ENCODE assay signal across 2 cellular contexts in genomic region chr11:63761870-63762661, GRCh38.
TF ChIP-seq lines count a peak whose summit lies in the region.

No MANE protein-coding gene starts in this region.

TF ChIP-seq in HCT116, 20 proteins besides CTCF, POLR2A, EP300 and RAD21:
- TF ChIP-seq ATF3 (IDR thresholded peaks at IDR 0.05) (no peak), SRF (IDR thresholded peaks at IDR 0.05; ENCODE audit: low read depth) (no peak), EZH2 (IDR thresholded peaks at IDR 0.05) (no peak), CEBPB (IDR thresholded peaks at IDR 0.05; ENCODE audit: low read depth) (no peak), ZFX (IDR thresholded peaks at IDR 0.05) (no peak), ZBTB33 (IDR thresholded peaks at IDR 0.05; ENCODE audit: extremely low read depth, insufficient replicate concordance, low read length) (no peak)
- TF ChIP-seq, protein P1, sequence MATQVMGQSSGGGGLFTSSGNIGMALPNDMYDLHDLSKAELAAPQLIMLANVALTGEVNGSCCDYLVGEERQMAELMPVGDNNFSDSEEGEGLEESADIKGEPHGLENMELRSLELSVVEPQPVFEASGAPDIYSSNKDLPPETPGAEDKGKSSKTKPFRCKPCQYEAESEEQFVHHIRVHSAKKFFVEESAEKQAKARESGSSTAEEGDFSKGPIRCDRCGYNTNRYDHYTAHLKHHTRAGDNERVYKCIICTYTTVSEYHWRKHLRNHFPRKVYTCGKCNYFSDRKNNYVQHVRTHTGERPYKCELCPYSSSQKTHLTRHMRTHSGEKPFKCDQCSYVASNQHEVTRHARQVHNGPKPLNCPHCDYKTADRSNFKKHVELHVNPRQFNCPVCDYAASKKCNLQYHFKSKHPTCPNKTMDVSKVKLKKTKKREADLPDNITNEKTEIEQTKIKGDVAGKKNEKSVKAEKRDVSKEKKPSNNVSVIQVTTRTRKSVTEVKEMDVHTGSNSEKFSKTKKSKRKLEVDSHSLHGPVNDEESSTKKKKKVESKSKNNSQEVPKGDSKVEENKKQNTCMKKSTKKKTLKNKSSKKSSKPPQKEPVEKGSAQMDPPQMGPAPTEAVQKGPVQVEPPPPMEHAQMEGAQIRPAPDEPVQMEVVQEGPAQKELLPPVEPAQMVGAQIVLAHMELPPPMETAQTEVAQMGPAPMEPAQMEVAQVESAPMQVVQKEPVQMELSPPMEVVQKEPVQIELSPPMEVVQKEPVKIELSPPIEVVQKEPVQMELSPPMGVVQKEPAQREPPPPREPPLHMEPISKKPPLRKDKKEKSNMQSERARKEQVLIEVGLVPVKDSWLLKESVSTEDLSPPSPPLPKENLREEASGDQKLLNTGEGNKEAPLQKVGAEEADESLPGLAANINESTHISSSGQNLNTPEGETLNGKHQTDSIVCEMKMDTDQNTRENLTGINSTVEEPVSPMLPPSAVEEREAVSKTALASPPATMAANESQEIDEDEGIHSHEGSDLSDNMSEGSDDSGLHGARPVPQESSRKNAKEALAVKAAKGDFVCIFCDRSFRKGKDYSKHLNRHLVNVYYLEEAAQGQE (IDR thresholded peaks at IDR 0.05; ENCODE audit: low read depth), result no peak

TF ChIP-seq in K562, 482 proteins besides CTCF, POLR2A, EP300 and RAD21:
- 0 out of 2 replicates have a peak, but pooled peaks have one; percentile 32 for TF ChIP-seq RBFOX2 (IDR thresholded peaks at IDR 0.05; ENCODE audit: low read depth, low read length)
- TF ChIP-seq POLR2G (IDR thresholded peaks at IDR 0.05; ENCODE audit: low read depth, low read length), result peak; percentile 68
- TF ChIP-seq, protein P2, sequence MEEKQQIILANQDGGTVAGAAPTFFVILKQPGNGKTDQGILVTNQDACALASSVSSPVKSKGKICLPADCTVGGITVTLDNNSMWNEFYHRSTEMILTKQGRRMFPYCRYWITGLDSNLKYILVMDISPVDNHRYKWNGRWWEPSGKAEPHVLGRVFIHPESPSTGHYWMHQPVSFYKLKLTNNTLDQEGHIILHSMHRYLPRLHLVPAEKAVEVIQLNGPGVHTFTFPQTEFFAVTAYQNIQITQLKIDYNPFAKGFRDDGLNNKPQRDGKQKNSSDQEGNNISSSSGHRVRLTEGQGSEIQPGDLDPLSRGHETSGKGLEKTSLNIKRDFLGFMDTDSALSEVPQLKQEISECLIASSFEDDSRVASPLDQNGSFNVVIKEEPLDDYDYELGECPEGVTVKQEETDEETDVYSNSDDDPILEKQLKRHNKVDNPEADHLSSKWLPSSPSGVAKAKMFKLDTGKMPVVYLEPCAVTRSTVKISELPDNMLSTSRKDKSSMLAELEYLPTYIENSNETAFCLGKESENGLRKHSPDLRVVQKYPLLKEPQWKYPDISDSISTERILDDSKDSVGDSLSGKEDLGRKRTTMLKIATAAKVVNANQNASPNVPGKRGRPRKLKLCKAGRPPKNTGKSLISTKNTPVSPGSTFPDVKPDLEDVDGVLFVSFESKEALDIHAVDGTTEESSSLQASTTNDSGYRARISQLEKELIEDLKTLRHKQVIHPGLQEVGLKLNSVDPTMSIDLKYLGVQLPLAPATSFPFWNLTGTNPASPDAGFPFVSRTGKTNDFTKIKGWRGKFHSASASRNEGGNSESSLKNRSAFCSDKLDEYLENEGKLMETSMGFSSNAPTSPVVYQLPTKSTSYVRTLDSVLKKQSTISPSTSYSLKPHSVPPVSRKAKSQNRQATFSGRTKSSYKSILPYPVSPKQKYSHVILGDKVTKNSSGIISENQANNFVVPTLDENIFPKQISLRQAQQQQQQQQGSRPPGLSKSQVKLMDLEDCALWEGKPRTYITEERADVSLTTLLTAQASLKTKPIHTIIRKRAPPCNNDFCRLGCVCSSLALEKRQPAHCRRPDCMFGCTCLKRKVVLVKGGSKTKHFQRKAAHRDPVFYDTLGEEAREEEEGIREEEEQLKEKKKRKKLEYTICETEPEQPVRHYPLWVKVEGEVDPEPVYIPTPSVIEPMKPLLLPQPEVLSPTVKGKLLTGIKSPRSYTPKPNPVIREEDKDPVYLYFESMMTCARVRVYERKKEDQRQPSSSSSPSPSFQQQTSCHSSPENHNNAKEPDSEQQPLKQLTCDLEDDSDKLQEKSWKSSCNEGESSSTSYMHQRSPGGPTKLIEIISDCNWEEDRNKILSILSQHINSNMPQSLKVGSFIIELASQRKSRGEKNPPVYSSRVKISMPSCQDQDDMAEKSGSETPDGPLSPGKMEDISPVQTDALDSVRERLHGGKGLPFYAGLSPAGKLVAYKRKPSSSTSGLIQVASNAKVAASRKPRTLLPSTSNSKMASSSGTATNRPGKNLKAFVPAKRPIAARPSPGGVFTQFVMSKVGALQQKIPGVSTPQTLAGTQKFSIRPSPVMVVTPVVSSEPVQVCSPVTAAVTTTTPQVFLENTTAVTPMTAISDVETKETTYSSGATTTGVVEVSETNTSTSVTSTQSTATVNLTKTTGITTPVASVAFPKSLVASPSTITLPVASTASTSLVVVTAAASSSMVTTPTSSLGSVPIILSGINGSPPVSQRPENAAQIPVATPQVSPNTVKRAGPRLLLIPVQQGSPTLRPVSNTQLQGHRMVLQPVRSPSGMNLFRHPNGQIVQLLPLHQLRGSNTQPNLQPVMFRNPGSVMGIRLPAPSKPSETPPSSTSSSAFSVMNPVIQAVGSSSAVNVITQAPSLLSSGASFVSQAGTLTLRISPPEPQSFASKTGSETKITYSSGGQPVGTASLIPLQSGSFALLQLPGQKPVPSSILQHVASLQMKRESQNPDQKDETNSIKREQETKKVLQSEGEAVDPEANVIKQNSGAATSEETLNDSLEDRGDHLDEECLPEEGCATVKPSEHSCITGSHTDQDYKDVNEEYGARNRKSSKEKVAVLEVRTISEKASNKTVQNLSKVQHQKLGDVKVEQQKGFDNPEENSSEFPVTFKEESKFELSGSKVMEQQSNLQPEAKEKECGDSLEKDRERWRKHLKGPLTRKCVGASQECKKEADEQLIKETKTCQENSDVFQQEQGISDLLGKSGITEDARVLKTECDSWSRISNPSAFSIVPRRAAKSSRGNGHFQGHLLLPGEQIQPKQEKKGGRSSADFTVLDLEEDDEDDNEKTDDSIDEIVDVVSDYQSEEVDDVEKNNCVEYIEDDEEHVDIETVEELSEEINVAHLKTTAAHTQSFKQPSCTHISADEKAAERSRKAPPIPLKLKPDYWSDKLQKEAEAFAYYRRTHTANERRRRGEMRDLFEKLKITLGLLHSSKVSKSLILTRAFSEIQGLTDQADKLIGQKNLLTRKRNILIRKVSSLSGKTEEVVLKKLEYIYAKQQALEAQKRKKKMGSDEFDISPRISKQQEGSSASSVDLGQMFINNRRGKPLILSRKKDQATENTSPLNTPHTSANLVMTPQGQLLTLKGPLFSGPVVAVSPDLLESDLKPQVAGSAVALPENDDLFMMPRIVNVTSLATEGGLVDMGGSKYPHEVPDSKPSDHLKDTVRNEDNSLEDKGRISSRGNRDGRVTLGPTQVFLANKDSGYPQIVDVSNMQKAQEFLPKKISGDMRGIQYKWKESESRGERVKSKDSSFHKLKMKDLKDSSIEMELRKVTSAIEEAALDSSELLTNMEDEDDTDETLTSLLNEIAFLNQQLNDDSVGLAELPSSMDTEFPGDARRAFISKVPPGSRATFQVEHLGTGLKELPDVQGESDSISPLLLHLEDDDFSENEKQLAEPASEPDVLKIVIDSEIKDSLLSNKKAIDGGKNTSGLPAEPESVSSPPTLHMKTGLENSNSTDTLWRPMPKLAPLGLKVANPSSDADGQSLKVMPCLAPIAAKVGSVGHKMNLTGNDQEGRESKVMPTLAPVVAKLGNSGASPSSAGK (IDR thresholded peaks at IDR 0.05), result no peak
